1 cellular context compared by ENCODE assay signal in genomic region chr14:99420711-99421110, GRCh38.
A peak's percentile ranks its signal among the peaks of the same experiment; 100 is the strongest.
TF ChIP-seq lines count a peak whose summit lies in the region.

No MANE protein-coding gene starts in this region.

TF ChIP-seq in H1, 55 proteins besides CTCF, POLR2A, EP300 and RAD21:
- TF ChIP-seq JUND (IDR thresholded peaks at IDR 0.05; ENCODE audit: low read length) (no peak), KDM5A (IDR thresholded peaks at IDR 0.05; ENCODE audit: low read length) (no peak), E2F6 (IDR thresholded peaks at IDR 0.05) (0 out of 2 replicates have a peak, but pooled peaks have one; percentile 27)
- TF ChIP-seq, protein P1, sequence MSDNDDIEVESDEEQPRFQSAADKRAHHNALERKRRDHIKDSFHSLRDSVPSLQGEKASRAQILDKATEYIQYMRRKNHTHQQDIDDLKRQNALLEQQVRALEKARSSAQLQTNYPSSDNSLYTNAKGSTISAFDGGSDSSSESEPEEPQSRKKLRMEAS (IDR thresholded peaks at IDR 0.05), result peak; percentile 74
